ENCODE assay signal across 1 cellular context in genomic region chr22:35589736-35590079, GRCh38.
A peak's percentile ranks its signal among the peaks of the same experiment; 100 is the strongest.
TF ChIP-seq lines count a peak whose summit lies in the region.

No MANE protein-coding gene starts in this region.

TF ChIP-seq in K562, 482 proteins besides CTCF, POLR2A, EP300 and RAD21:
- TF ChIP-seq FOSL1 (tag; conservative IDR thresholded peaks at IDR 0.05) (peak; percentile 13; the same call in 1 of the 2 replicates), NR2C2 (CRISPR knock-in tag; IDR thresholded peaks at IDR 0.05) (no peak), NR2C2 (tag; IDR thresholded peaks at IDR 0.05) (0 out of 2 replicates have a peak, but pooled peaks have one; percentile 4), ETV6 (IDR thresholded peaks at IDR 0.05; ENCODE audit: borderline replicate concordance in 1 of 2, low read depth in 2 of 2, low read length in 1 of 2) (no peak), ETV6 (CRISPR knock-in tag; IDR thresholded peaks at IDR 0.05; ENCODE audit: borderline replicate concordance) (no peak)
